In genomic region chr18:2568129-2568528, GRCh38 we compare ENCODE assay signal across 20 cellular contexts. TPM values are rescaled to one million over a fixed set of nuclear protein-coding genes. Genes with fewer than 3 reads are reported as not detected.
DNase-seq lines count a peak whose midpoint lies in the region; ATAC-seq and TF ChIP-seq lines count a peak whose summit lies in the region.
"Had no signal": no experiment of that assay in that cellular context is flagged by ENCODE, and none has a peak within 500 bp of the region (broad histone marks: within the 10 kb centered on the region; RNA-seq: fewer than 3 reads in every experiment).

No MANE protein-coding gene starts in this region.

- H3K4me3 ChIP-seq in CD4-positive, CD25-positive, alpha-beta regulatory T cell (ENCODE audit: low read depth, low read length), result no peak overlapping the region
- H3K4me3 ChIP-seq in CD4-positive, alpha-beta memory T cell (ENCODE audit: low read length in 2 of 2), result no peak overlapping the region
- H3K4me3 ChIP-seq in left lung (no peak overlapping the region), BE2C (ENCODE audit: low read depth, low read length) (no peak overlapping the region)
- H3K4me3 ChIP-seq: GM23248, HAP-1, SK-N-MC had no signal

- H3K4me3 Mint-ChIP-seq in CD4-positive, CD25-positive, alpha-beta regulatory T cell, result peak overlapping the region in 3 of 4 donors; percentile 67 to 100 (median 99)
- H3K4me3 Mint-ChIP-seq in CD4-positive, alpha-beta memory T cell, result peak overlapping the region in 5 of 8 donors; percentile 25 to 57 (median 41)
- H3K4me3 Mint-ChIP-seq in T-helper 17 cell, result no peak overlapping the region

- ATAC-seq in CD4-positive, CD25-positive, alpha-beta regulatory T cell (ENCODE audit: low read depth in 2 of 2), result no peak
- ATAC-seq in T-helper 17 cell, result no peak
- ATAC-seq in left lung, result no peak
- no peak for ATAC-seq in HG03097 (IDR thresholded peaks at IDR 0.05; ENCODE audit: low FRiP score, unreplicated experiment)

- H3K36me3 Mint-ChIP-seq in CD4-positive, CD25-positive, alpha-beta regulatory T cell, result peaks cover 34% of the 10 kb centered on the region
- peaks cover 18 to 42% of the 10 kb centered on the region in 2 donors for H3K36me3 Mint-ChIP-seq in CD4-positive, alpha-beta memory T cell
- peaks cover 4% of the 10 kb centered on the region for H3K36me3 Mint-ChIP-seq in T-helper 17 cell (ENCODE audit: low read depth)

- TF ChIP-seq CTCF in left lung (IDR thresholded peaks at IDR 0.05), result no peak
- no peak for TF ChIP-seq CTCF in BE2C (IDR thresholded peaks at IDR 0.05; ENCODE audit: low read depth, low read length)

- peak overlapping the region; percentile 28 for H3K27ac ChIP-seq in CD4-positive, CD25-positive, alpha-beta regulatory T cell (ENCODE audit: insufficient read depth, low read length, poor library complexity, severe bottlenecking)
- H3K27ac ChIP-seq in CD4-positive, alpha-beta memory T cell (ENCODE audit: low read depth, low read length), result no peak overlapping the region
- H3K27ac ChIP-seq in left lung, result no peak overlapping the region
- H3K27ac ChIP-seq: GM23248, HL-60, SK-N-MC had no signal

- CTCF ChIA-PET in CD4-positive, alpha-beta memory T cell (lab: Charles Lee; ENCODE audit: partially characterized antibody), result interaction anchor here (0.6 to 1.2 kb wide), 4 partner anchors 17 to 162 kb away, joined by 3 to 5 read pairs (median 3); partner anchors contain the start of gene SMCHD1

- intact Hi-C loops in CD4-positive, alpha-beta memory T cell (cut with micrococcal nuclease), result no loop called here
- intact Hi-C loops in left lung (cut with DNase I), result no loop called here

- H3K27ac Mint-ChIP-seq in CD4-positive, CD25-positive, alpha-beta regulatory T cell, result peak overlapping the region; percentile 60 to 100 (median 81)
- peak overlapping the region in 6 of 7 donors; percentile 12 to 63 (median 48) for H3K27ac Mint-ChIP-seq in CD4-positive, alpha-beta memory T cell
- peak overlapping the region; percentile 56 for H3K27ac Mint-ChIP-seq in T-helper 17 cell

- peaks cover 30 to 73% (median 52%) of the 10 kb centered on the region in 4 donors for H3K4me1 Mint-ChIP-seq in CD4-positive, CD25-positive, alpha-beta regulatory T cell
- H3K4me1 Mint-ChIP-seq in CD4-positive, alpha-beta memory T cell, result peaks cover 40 to 69% (median 52%) of the 10 kb centered on the region in 4 donors
- peaks cover 40% of the 10 kb centered on the region for H3K4me1 Mint-ChIP-seq in T-helper 17 cell

- DNase-seq in CD4-positive, CD25-positive, alpha-beta regulatory T cell, result no peak
- no peak for DNase-seq in CD4-positive, alpha-beta memory T cell
- DNase-seq in T-helper 17 cell (no peak), myocyte (ENCODE audit: low read depth) (peak; percentile 81), NCI-H2196 (lab: John Stamatoyannopoulos, UW; ENCODE audit: unreplicated experiment) (no peak), left lung (no peak), BE2C (no peak)
- DNase-seq: C1 segment of cervical spinal cord, Caco-2, GM23248, IMR-90, NCI-H1092 treated with DMSO at 0.1 percent for 48 hours, NCI-H146, NCI-H2029 treated with DMSO at 0.1 percent for 48 hours, NCI-H2171, Right ventricle myocardium superior had no signal

- H3K4me1 ChIP-seq in CD4-positive, CD25-positive, alpha-beta regulatory T cell (ENCODE audit: control insufficient read depth, insufficient read depth, low read length, poor library complexity, severe bottlenecking), result peaks cover 38% of the 10 kb centered on the region
- H3K4me1 ChIP-seq in CD4-positive, alpha-beta memory T cell (ENCODE audit: insufficient read depth, low read length), result peaks cover 35% of the 10 kb centered on the region
- H3K4me1 ChIP-seq in left lung, result peaks cover 9 to 33% of the 10 kb centered on the region in 2 donors
- no peaks in the 10 kb centered on the region for H3K4me1 ChIP-seq in BE2C

- no peaks in the 10 kb centered on the region for H3K9me3 Mint-ChIP-seq in CD4-positive, CD25-positive, alpha-beta regulatory T cell
- H3K9me3 Mint-ChIP-seq in CD4-positive, alpha-beta memory T cell, result peaks cover 0 to 8% (median 0%) of the 10 kb centered on the region in 8 donors

- no peaks in the 10 kb centered on the region for H3K9me3 ChIP-seq in CD4-positive, CD25-positive, alpha-beta regulatory T cell (ENCODE audit: control insufficient read depth in 2 of 2, low read length in 2 of 2)
- H3K9me3 ChIP-seq in CD4-positive, alpha-beta memory T cell (ENCODE audit: control insufficient read depth in 1 of 2, low read length in 2 of 2), result no peaks in the 10 kb centered on the region
- H3K9me3 ChIP-seq in T-helper 17 cell (ENCODE audit: control insufficient read depth, low read length, poor library complexity, severe bottlenecking) (no peaks in the 10 kb centered on the region), left lung (no peaks in the 10 kb centered on the region), BE2C (no peaks in the 10 kb centered on the region)
- H3K9me3 ChIP-seq: Caco-2, HAP-1 had no signal

- POLR2A ChIA-PET in CD4-positive, alpha-beta memory T cell (lab: Charles Lee; ENCODE audit: partially characterized antibody), result interaction anchor here (1.0 to 1.8 kb wide), 2 partner anchors 69 to 88 kb away, joined by 4 to 7 read pairs; partner anchors contain the start of gene SMCHD1

- no peaks in the 10 kb centered on the region for H3K27me3 ChIP-seq in CD4-positive, CD25-positive, alpha-beta regulatory T cell (ENCODE audit: control insufficient read depth, insufficient read depth, low read length)
- no peaks in the 10 kb centered on the region for H3K27me3 ChIP-seq in CD4-positive, alpha-beta memory T cell (ENCODE audit: insufficient read depth, low read length)
- H3K27me3 ChIP-seq in left lung (no peaks in the 10 kb centered on the region), BE2C (no peaks in the 10 kb centered on the region)

- peaks cover 10% of the 10 kb centered on the region for H3K36me3 ChIP-seq in CD4-positive, CD25-positive, alpha-beta regulatory T cell (ENCODE audit: control insufficient read depth, insufficient read depth, low read length)
- H3K36me3 ChIP-seq in CD4-positive, alpha-beta memory T cell (ENCODE audit: insufficient read depth, low read length), result no peaks in the 10 kb centered on the region
- H3K36me3 ChIP-seq in left lung, result peaks cover 0 to 7% of the 10 kb centered on the region in 2 donors
- no peaks in the 10 kb centered on the region for H3K36me3 ChIP-seq in BE2C

- no peaks in the 10 kb centered on the region for H3K27me3 Mint-ChIP-seq in CD4-positive, CD25-positive, alpha-beta regulatory T cell
- no peaks in the 10 kb centered on the region for H3K27me3 Mint-ChIP-seq in CD4-positive, alpha-beta memory T cell
- H3K27me3 Mint-ChIP-seq in T-helper 17 cell, result no peaks in the 10 kb centered on the region

RNA-seq across cellular contexts. Expression of gene METTL4, which starts 3.2 kb away (rescaled TPM):
- total RNA-seq in CD4-positive, CD25-positive, alpha-beta regulatory T cell, result 23.3 TPM
- polyA plus RNA-seq in CD4-positive, CD25-positive, alpha-beta regulatory T cell, result 10 to 100 TPM; 15.1 to 20.8 (median 18.0) TPM
- 10 to 100 TPM; 25.8 to 29.3 TPM for total RNA-seq in CD4-positive, alpha-beta memory T cell
- 10 to 100 TPM; 15.7 to 16.4 TPM for polyA plus RNA-seq in CD4-positive, alpha-beta memory T cell
- 10 to 100 TPM; 13.7 to 14.1 TPM for total RNA-seq in T-helper 17 cell
- 10.1 and 14.4 TPM in 2 replicates for total RNA-seq in myocyte
- polyA plus RNA-seq in myocyte (2012), result 5.9 TPM
- total RNA-seq in left lung, result 10 to 100 TPM in 1 of 2 donors, 1 to 10 TPM in 1; 8.7 to 10.3 TPM
- polyA plus RNA-seq in BE2C (2012; ENCODE audit: insufficient read depth, insufficient read length, low read depth), result 3.6 TPM

RNA-seq across cellular contexts. Expression of gene NDC80, which starts 3.2 kb away (rescaled TPM):
- total RNA-seq in CD4-positive, CD25-positive, alpha-beta regulatory T cell, result 20.3 TPM
- 10 to 100 TPM in 3 of 4 donors, 1 to 10 TPM in 1; 9.5 to 18.7 (median 11.1) TPM for polyA plus RNA-seq in CD4-positive, CD25-positive, alpha-beta regulatory T cell
- total RNA-seq in CD4-positive, alpha-beta memory T cell, result 1 to 10 TPM; 3.8 to 6.2 TPM
- polyA plus RNA-seq in CD4-positive, alpha-beta memory T cell, result 1 to 10 TPM; 2.1 to 6.4 TPM
- total RNA-seq in T-helper 17 cell (1 to 10 TPM; 8.2 to 9.6 TPM), myocyte (0.31 and 1.6 TPM in 2 replicates), left lung (1 to 10 TPM; 1.7 to 7.3 TPM)
- polyA plus RNA-seq in myocyte (2012), result 0.68 TPM
- 1.9 TPM for polyA plus RNA-seq in BE2C (2012; ENCODE audit: insufficient read depth, insufficient read length, low read depth)
